Comparison of ENCODE assay signal across 1 cellular context in genomic region chr20:49483018-49483705, GRCh38.
TF ChIP-seq lines count a peak whose summit lies in the region.

No MANE protein-coding gene starts in this region.

TF ChIP-seq in WTC11, 78 proteins besides CTCF, POLR2A, EP300 and RAD21 (continued from another document):
- TF ChIP-seq, protein P1, sequence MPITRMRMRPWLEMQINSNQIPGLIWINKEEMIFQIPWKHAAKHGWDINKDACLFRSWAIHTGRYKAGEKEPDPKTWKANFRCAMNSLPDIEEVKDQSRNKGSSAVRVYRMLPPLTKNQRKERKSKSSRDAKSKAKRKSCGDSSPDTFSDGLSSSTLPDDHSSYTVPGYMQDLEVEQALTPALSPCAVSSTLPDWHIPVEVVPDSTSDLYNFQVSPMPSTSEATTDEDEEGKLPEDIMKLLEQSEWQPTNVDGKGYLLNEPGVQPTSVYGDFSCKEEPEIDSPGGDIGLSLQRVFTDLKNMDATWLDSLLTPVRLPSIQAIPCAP (CRISPR knock-in tag; IDR thresholded peaks at IDR 0.05), result no peak
- TF ChIP-seq USF1 (CRISPR knock-in tag; IDR thresholded peaks at IDR 0.05) (no peak), ZNF138 (CRISPR knock-in tag; conservative IDR thresholded peaks at IDR 0.05) (no peak), JUN (CRISPR knock-in tag; IDR thresholded peaks at IDR 0.05) (no peak), OVOL2 (CRISPR knock-in tag; IDR thresholded peaks at IDR 0.05; ENCODE audit: borderline replicate concordance) (no peak), GRHL2 (CRISPR knock-in tag; IDR thresholded peaks at IDR 0.05; ENCODE audit: insufficient replicate concordance, severe bottlenecking) (no peak), ZBTB21 (CRISPR knock-in tag; IDR thresholded peaks at IDR 0.05; ENCODE audit: borderline replicate concordance) (no peak)
- TF ChIP-seq, protein P2, sequence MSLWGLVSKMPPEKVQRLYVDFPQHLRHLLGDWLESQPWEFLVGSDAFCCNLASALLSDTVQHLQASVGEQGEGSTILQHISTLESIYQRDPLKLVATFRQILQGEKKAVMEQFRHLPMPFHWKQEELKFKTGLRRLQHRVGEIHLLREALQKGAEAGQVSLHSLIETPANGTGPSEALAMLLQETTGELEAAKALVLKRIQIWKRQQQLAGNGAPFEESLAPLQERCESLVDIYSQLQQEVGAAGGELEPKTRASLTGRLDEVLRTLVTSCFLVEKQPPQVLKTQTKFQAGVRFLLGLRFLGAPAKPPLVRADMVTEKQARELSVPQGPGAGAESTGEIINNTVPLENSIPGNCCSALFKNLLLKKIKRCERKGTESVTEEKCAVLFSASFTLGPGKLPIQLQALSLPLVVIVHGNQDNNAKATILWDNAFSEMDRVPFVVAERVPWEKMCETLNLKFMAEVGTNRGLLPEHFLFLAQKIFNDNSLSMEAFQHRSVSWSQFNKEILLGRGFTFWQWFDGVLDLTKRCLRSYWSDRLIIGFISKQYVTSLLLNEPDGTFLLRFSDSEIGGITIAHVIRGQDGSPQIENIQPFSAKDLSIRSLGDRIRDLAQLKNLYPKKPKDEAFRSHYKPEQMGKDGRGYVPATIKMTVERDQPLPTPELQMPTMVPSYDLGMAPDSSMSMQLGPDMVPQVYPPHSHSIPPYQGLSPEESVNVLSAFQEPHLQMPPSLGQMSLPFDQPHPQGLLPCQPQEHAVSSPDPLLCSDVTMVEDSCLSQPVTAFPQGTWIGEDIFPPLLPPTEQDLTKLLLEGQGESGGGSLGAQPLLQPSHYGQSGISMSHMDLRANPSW (CRISPR knock-in tag; conservative IDR thresholded peaks at IDR 0.05; ENCODE audit: low read depth), result no peak
- TF ChIP-seq, protein P3, sequence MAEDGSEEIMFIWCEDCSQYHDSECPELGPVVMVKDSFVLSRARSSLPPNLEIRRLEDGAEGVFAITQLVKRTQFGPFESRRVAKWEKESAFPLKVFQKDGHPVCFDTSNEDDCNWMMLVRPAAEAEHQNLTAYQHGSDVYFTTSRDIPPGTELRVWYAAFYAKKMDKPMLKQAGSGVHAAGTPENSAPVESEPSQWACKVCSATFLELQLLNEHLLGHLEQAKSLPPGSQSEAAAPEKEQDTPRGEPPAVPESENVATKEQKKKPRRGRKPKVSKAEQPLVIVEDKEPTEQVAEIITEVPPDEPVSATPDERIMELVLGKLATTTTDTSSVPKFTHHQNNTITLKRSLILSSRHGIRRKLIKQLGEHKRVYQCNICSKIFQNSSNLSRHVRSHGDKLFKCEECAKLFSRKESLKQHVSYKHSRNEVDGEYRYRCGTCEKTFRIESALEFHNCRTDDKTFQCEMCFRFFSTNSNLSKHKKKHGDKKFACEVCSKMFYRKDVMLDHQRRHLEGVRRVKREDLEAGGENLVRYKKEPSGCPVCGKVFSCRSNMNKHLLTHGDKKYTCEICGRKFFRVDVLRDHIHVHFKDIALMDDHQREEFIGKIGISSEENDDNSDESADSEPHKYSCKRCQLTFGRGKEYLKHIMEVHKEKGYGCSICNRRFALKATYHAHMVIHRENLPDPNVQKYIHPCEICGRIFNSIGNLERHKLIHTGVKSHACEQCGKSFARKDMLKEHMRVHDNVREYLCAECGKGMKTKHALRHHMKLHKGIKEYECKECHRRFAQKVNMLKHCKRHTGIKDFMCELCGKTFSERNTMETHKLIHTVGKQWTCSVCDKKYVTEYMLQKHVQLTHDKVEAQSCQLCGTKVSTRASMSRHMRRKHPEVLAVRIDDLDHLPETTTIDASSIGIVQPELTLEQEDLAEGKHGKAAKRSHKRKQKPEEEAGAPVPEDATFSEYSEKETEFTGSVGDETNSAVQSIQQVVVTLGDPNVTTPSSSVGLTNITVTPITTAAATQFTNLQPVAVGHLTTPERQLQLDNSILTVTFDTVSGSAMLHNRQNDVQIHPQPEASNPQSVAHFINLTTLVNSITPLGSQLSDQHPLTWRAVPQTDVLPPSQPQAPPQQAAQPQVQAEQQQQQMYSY (CRISPR knock-in tag; IDR thresholded peaks at IDR 0.05), result 0 out of 2 replicates have a peak, but pooled peaks have one; percentile 36
- TF ChIP-seq, protein P4, sequence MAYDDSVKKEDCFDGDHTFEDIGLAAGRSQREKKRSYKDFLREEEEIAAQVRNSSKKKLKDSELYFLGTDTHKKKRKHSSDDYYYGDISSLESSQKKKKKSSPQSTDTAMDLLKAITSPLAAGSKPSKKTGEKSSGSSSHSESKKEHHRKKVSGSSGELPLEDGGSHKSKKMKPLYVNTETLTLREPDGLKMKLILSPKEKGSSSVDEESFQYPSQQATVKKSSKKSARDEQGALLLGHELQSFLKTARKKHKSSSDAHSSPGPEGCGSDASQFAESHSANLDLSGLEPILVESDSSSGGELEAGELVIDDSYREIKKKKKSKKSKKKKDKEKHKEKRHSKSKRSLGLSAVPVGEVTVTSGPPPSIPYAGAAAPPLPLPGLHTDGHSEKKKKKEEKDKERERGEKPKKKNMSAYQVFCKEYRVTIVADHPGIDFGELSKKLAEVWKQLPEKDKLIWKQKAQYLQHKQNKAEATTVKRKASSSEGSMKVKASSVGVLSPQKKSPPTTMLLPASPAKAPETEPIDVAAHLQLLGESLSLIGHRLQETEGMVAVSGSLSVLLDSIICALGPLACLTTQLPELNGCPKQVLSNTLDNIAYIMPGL (CRISPR knock-in tag; IDR thresholded peaks at IDR 0.05), result no peak
- TF ChIP-seq, protein P5, sequence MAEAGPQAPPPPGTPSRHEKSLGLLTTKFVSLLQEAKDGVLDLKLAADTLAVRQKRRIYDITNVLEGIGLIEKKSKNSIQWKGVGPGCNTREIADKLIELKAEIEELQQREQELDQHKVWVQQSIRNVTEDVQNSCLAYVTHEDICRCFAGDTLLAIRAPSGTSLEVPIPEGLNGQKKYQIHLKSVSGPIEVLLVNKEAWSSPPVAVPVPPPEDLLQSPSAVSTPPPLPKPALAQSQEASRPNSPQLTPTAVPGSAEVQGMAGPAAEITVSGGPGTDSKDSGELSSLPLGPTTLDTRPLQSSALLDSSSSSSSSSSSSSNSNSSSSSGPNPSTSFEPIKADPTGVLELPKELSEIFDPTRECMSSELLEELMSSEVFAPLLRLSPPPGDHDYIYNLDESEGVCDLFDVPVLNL (CRISPR knock-in tag; IDR thresholded peaks at IDR 0.05; ENCODE audit: borderline replicate concordance, low read depth), result no peak
